Comparison of ENCODE assay signal across 27 cellular contexts in the genomic region with DNA sequence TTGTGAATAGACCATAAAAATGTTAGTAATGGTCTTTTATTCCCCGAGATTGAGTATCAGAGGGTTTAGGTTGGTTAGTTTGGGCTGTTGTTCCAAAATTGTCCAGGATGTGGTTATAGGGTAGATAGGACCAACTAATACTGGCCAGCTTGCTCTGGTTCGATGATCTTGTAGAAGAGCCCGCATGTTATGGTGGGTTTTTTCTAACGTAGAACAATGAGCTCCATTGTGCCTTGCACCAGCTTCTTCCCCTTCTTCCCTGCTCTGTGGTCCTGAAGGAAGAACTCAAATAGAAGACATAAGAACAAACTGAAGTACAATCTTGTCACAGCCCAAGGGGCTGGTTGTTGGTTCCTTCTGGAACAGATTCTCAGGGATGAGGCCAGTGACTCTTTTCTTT.
"Had no signal": no experiment of that assay in that cellular context is flagged by ENCODE, and none has a peak within 500 bp of the region (broad histone marks: within the 10 kb centered on the region; RNA-seq: fewer than 3 reads in every experiment).

No MANE protein-coding gene starts in this region.

- H3K27ac ChIP-seq: epithelial cell of prostate, gastrocnemius medialis, lower lobe of right lung, sigmoid colon, upper lobe of left lung, vagina had no signal

- H3K27ac Mint-ChIP-seq: activated CD8-positive, alpha-beta memory T cell treated with anti-CD3 and anti-CD28 coated beads, Interleukin-2, amount 10 ng/mL, durations not matched to agents 7 days and 5 days; activated CD8-positive, alpha-beta T cell treated with anti-CD3 and anti-CD28 coated beads, Interleukin-2, amount 10 ng/mL, durations not matched to agents 7 days and 5 days; activated naive CD4-positive, alpha-beta T cell treated with anti-CD3 and anti-CD28 coated beads, Interleukin-2, amount 50 U/mL, for 72 hours; dendritic cell treated with granulocyte-macrophage colony-stimulating factor and Interleukin-4, amounts not matched to agents 40 ng/mL and 50 ng/mL, for 4 days; stimulated activated effector memory CD8-positive, alpha-beta T cell treated with anti-CD3 and anti-CD28 coated beads, Interleukin-12 subunit alpha, Interleukin-12 subunit beta, amount 100 ng/mL, for 72 hours; T-helper 17 cell had no signal

- H3K9me3 Mint-ChIP-seq: activated naive CD4-positive, alpha-beta T cell treated with anti-CD3 and anti-CD28 coated beads, Interleukin-2, amount 50 U/mL, for 72 hours; central memory CD8-positive, alpha-beta T cell; dendritic cell treated with granulocyte-macrophage colony-stimulating factor and Interleukin-4, amounts not matched to agents 40 ng/mL and 50 ng/mL, for 4 days; natural killer cell treated with Interleukin-12 subunit alpha and Interleukin-12 subunit beta and Interleukin-15 and Interleukin-18, amount 100 ng/mL, for 72 hours; stimulated activated effector memory CD8-positive, alpha-beta T cell treated with anti-CD3 and anti-CD28 coated beads, Interleukin-12 subunit alpha, Interleukin-12 subunit beta, amount 100 ng/mL, for 72 hours; stimulated activated naive CD8-positive, alpha-beta T cell treated with anti-CD3 and anti-CD28 coated beads, Interleukin-15, Interleukin-2, amounts not matched to agents 100 ng/mL and 50 ng/mL, for 24 hours had no signal

- ATAC-seq: activated CD8-positive, alpha-beta memory T cell treated with anti-CD3 and anti-CD28 coated beads, Interleukin-2, amount 10 ng/mL, durations not matched to agents 7 days and 5 days; activated CD8-positive, alpha-beta T cell treated with anti-CD3 and anti-CD28 coated beads, Interleukin-2, amount 10 ng/mL, durations not matched to agents 7 days and 5 days; activated naive CD4-positive, alpha-beta T cell treated with anti-CD3 and anti-CD28 coated beads, Interleukin-2, amount 50 U/mL, for 72 hours; gastrocnemius medialis; left lung; lower lobe of right lung; mucosa of descending colon; natural killer cell treated with Interleukin-12 subunit alpha and Interleukin-12 subunit beta and Interleukin-15 and Interleukin-18, amount 100 ng/mL, for 72 hours; stimulated activated effector memory CD8-positive, alpha-beta T cell treated with anti-CD3 and anti-CD28 coated beads, Interleukin-12 subunit alpha, Interleukin-12 subunit beta, amount 100 ng/mL, for 72 hours; T-helper 17 cell had no signal

- DNase-seq: activated CD4-positive, alpha-beta T cell treated with anti-CD3 and anti-CD28 coated beads for 1 hour; activated CD4-positive, alpha-beta T cell treated with anti-CD3 and anti-CD28 coated beads, Interleukin-2, amount 50 U/mL, for 1 hour; activated CD8-positive, alpha-beta memory T cell treated with anti-CD3 and anti-CD28 coated beads, Interleukin-2, amount 10 ng/mL, durations not matched to agents 7 days and 5 days; activated CD8-positive, alpha-beta T cell treated with anti-CD3 and anti-CD28 coated beads, Interleukin-2, amount 10 ng/mL, durations not matched to agents 7 days and 5 days; activated naive CD4-positive, alpha-beta T cell; activated T-cell treated with anti-CD3 and anti-CD28 coated beads, Interleukin-2, amount 50 U/mL, for 48 hours; esophagus squamous epithelium; gastrocnemius medialis; glutamatergic neuron; left lung; lower lobe of right lung; mesendoderm; mucosa of descending colon; sigmoid colon; small intestine; stimulated activated CD4-positive, alpha-beta T cell treated with anti-CD3 and anti-CD28 coated beads, Interleukin-4, amount 100 ng/mL, for 24 hours; T-helper 17 cell; thyroid gland; upper lobe of left lung had no signal

- H3K4me3 Mint-ChIP-seq: activated CD8-positive, alpha-beta memory T cell treated with anti-CD3 and anti-CD28 coated beads, Interleukin-2, amount 10 ng/mL, durations not matched to agents 7 days and 5 days; activated CD8-positive, alpha-beta T cell treated with anti-CD3 and anti-CD28 coated beads, Interleukin-2, amount 10 ng/mL, durations not matched to agents 7 days and 5 days; central memory CD8-positive, alpha-beta T cell; dendritic cell treated with granulocyte-macrophage colony-stimulating factor and Interleukin-4, amounts not matched to agents 40 ng/mL and 50 ng/mL, for 4 days; natural killer cell treated with Interleukin-12 subunit alpha and Interleukin-12 subunit beta and Interleukin-15 and Interleukin-18, amount 100 ng/mL, for 72 hours; stimulated activated effector memory CD8-positive, alpha-beta T cell treated with anti-CD3 and anti-CD28 coated beads, Interleukin-12 subunit alpha, Interleukin-12 subunit beta, amount 100 ng/mL, for 72 hours; stimulated activated naive CD8-positive, alpha-beta T cell treated with anti-CD3 and anti-CD28 coated beads, Interleukin-15, Interleukin-2, amounts not matched to agents 100 ng/mL and 50 ng/mL, for 24 hours; T-helper 17 cell had no signal

- H3K27me3 ChIP-seq: esophagus squamous epithelium, gastrocnemius medialis, left lung, sigmoid colon, thyroid gland, upper lobe of left lung, vagina had no signal

- H3K4me1 Mint-ChIP-seq: activated CD8-positive, alpha-beta memory T cell treated with anti-CD3 and anti-CD28 coated beads, Interleukin-2, amount 10 ng/mL, durations not matched to agents 7 days and 5 days had no signal

- H3K27me3 Mint-ChIP-seq: activated CD8-positive, alpha-beta memory T cell treated with anti-CD3 and anti-CD28 coated beads, Interleukin-2, amount 10 ng/mL, durations not matched to agents 7 days and 5 days; central memory CD8-positive, alpha-beta T cell; dendritic cell treated with granulocyte-macrophage colony-stimulating factor and Interleukin-4, amounts not matched to agents 40 ng/mL and 50 ng/mL, for 4 days; natural killer cell treated with Interleukin-12 subunit alpha and Interleukin-12 subunit beta and Interleukin-15 and Interleukin-18, amount 100 ng/mL, for 72 hours; stimulated activated naive CD8-positive, alpha-beta T cell treated with anti-CD3 and anti-CD28 coated beads, Interleukin-15, Interleukin-2, amounts not matched to agents 100 ng/mL and 50 ng/mL, for 24 hours; T-helper 17 cell had no signal

- H3K9me3 ChIP-seq: esophagus squamous epithelium, gastrocnemius medialis, left lung, lower lobe of right lung, mucosa of descending colon, sigmoid colon, thyroid gland, upper lobe of left lung, vagina had no signal

- H3K4me3 ChIP-seq: esophagus squamous epithelium, gastrocnemius medialis, left lung, lower lobe of right lung, mucosa of descending colon, sigmoid colon, thyroid gland, upper lobe of left lung, vagina had no signal
